18 cellular contexts compared by ENCODE assay signal in genomic region chr20:33465536-33466302, GRCh38. TPM values are rescaled to one million over a fixed set of nuclear protein-coding genes. Genes with fewer than 3 reads are reported as not detected.
DNase-seq lines count a peak whose midpoint lies in the region; ATAC-seq and TF ChIP-seq lines count a peak whose summit lies in the region.
"Had no signal": no experiment of that assay in that cellular context is flagged by ENCODE, and none has a peak within 500 bp of the region (broad histone marks: within the 10 kb centered on the region; RNA-seq: fewer than 3 reads in every experiment).

No MANE protein-coding gene starts in this region.

- POLR2A ChIA-PET in activated B cell treated with CpG ODN at 0.5 μM for 24 hours (lab: Charles Lee) = interaction anchor here (0.6 to 1.1 kb wide), 3 partner anchors 16 to 254 kb away, joined by 4 to 8 read pairs (median 8); partner anchors contain the start of genes CBFA2T2 and PXMP4

- H3K27ac Mint-ChIP-seq in activated B cell treated with CpG ODN at 0.5 μM for 24 hours (peak overlapping the region; percentile 73), type B pancreatic cell (peak overlapping the region; percentile 39)
- H3K27ac Mint-ChIP-seq: activated CD4-positive, alpha-beta T cell treated with anti-CD3 and anti-CD28 coated beads for 36 hours had no signal

- H3K27me3 Mint-ChIP-seq in activated B cell treated with CpG ODN at 0.5 μM for 24 hours = no peaks in the 10 kb centered on the region
- no peaks in the 10 kb centered on the region for H3K27me3 Mint-ChIP-seq in type B pancreatic cell
- H3K27me3 Mint-ChIP-seq: activated CD4-positive, alpha-beta T cell treated with anti-CD3 and anti-CD28 coated beads for 36 hours had no signal

- H3K27ac ChIP-seq in right atrium auricular region = no peak overlapping the region
- no peak overlapping the region for H3K27ac ChIP-seq in effector memory CD4-positive, alpha-beta T cell (ENCODE audit: insufficient read depth, low read length, poor library complexity, severe bottlenecking)
- H3K27ac ChIP-seq: A549, transverse colon had no signal

- DNase-seq in left cardiac atrium (no peak), right atrium auricular region (ENCODE audit: low spot score) (no peak), activated B cell treated with CpG ODN at 0.5 μM for 24 hours (no peak), midbrain (lab: John Stamatoyannopoulos, UW) (peak; percentile 81), type B pancreatic cell (ENCODE audit: extremely low spot score, unreplicated experiment) (no peak), NOMO-1 (lab: John Stamatoyannopoulos, UW; ENCODE audit: unreplicated experiment in 2 of 2) (no peak)
- DNase-seq in effector CD4-positive, alpha-beta T cell = no peak
- DNase-seq in effector memory CD4-positive, alpha-beta T cell = no peak
- DNase-seq: activated CD4-positive, alpha-beta T cell treated with anti-CD3 and anti-CD28 coated beads for 36 hours; activated effector memory CD4-positive, alpha-beta T cell treated with anti-CD3 and anti-CD28 coated beads, Interleukin-2, amount 50 U/mL, for 16 hours; DMS53; HCEC 1CT; KG1; SIG-M5; transverse colon had no signal

- no peak overlapping the region for H3K4me3 ChIP-seq in right atrium auricular region
- no peak overlapping the region for H3K4me3 ChIP-seq in effector memory CD4-positive, alpha-beta T cell (ENCODE audit: insufficient read depth, low read depth, low read length, poor library complexity, severe bottlenecking)
- H3K4me3 ChIP-seq: A549, esophagus muscularis mucosa, GM12878, transverse colon had no signal

- H3K27me3 ChIP-seq in right atrium auricular region = no peaks in the 10 kb centered on the region
- no peaks in the 10 kb centered on the region for H3K27me3 ChIP-seq in effector memory CD4-positive, alpha-beta T cell (replicated peaks; ENCODE audit: control insufficient read depth, insufficient read depth, low read length, poor library complexity, severe bottlenecking)
- H3K27me3 ChIP-seq: esophagus muscularis mucosa, transverse colon had no signal

- H3K9me3 ChIP-seq in right atrium auricular region = no peaks in the 10 kb centered on the region
- H3K9me3 ChIP-seq in effector memory CD4-positive, alpha-beta T cell (ENCODE audit: control insufficient read depth, low read length) = no peaks in the 10 kb centered on the region
- H3K9me3 ChIP-seq: A549, esophagus muscularis mucosa, transverse colon had no signal

- CTCF ChIA-PET in activated B cell treated with CpG ODN at 0.5 μM for 24 hours (lab: Charles Lee) = interaction anchor here (0.7 kb wide), 2 partner anchors 188 to 608 kb away, joined by 3 read pairs; no protein-coding TSS in a partner anchor

- no peaks in the 10 kb centered on the region for H3K36me3 ChIP-seq in right atrium auricular region
- H3K36me3 ChIP-seq in effector memory CD4-positive, alpha-beta T cell (ENCODE audit: control insufficient read depth, insufficient read depth, low read length) = no peaks in the 10 kb centered on the region
- H3K36me3 ChIP-seq: esophagus muscularis mucosa, transverse colon had no signal

- ATAC-seq in left cardiac atrium = peak; percentile 46 to 47
- ATAC-seq in activated B cell treated with CpG ODN at 0.5 μM for 24 hours (ENCODE audit: low read depth) = peak; percentile 37
- ATAC-seq: A549; activated CD4-positive, alpha-beta T cell treated with anti-CD3 and anti-CD28 coated beads for 36 hours; GM12878 had no signal

- TF ChIP-seq CTCF in right atrium auricular region (IDR thresholded peaks at IDR 0.05) = no peak
- TF ChIP-seq CTCF in activated B cell treated with CpG ODN at 0.5 μM for 24 hours (IDR thresholded peaks at IDR 0.05) = no peak
- no peak for TF ChIP-seq CTCF in type B pancreatic cell (conservative IDR thresholded peaks at IDR 0.05)

- no peaks in the 10 kb centered on the region for H3K9me3 Mint-ChIP-seq in activated B cell treated with CpG ODN at 0.5 μM for 24 hours
- H3K9me3 Mint-ChIP-seq in type B pancreatic cell = no peaks in the 10 kb centered on the region

- H3K4me1 Mint-ChIP-seq in activated B cell treated with CpG ODN at 0.5 μM for 24 hours (peaks cover 24% of the 10 kb centered on the region), type B pancreatic cell (ENCODE audit: unreplicated experiment) (peaks cover 21% of the 10 kb centered on the region)
- H3K4me1 Mint-ChIP-seq: activated CD4-positive, alpha-beta T cell treated with anti-CD3 and anti-CD28 coated beads for 36 hours had no signal

- intact Hi-C loops in left cardiac atrium (cut with DNase I) = no loop called here
- intact Hi-C loops in activated B cell treated with CpG ODN at 0.5 μM for 24 hours (cut with micrococcal nuclease) = no loop called here

- peaks cover 0 to 13% of the 10 kb centered on the region in 2 donors for H3K4me1 ChIP-seq in right atrium auricular region
- H3K4me1 ChIP-seq in effector memory CD4-positive, alpha-beta T cell (ENCODE audit: control insufficient read depth, insufficient read depth, low read length, poor library complexity, severe bottlenecking) = no peaks in the 10 kb centered on the region
- H3K4me1 ChIP-seq: A549 had no signal

- H3K4me3 Mint-ChIP-seq in activated B cell treated with CpG ODN at 0.5 μM for 24 hours (peak overlapping the region; percentile 35), type B pancreatic cell (no peak overlapping the region)
- H3K4me3 Mint-ChIP-seq: activated CD4-positive, alpha-beta T cell treated with anti-CD3 and anti-CD28 coated beads for 36 hours had no signal

- H3K36me3 Mint-ChIP-seq in activated B cell treated with CpG ODN at 0.5 μM for 24 hours (ENCODE audit: low read depth) (no peaks in the 10 kb centered on the region), type B pancreatic cell (no peaks in the 10 kb centered on the region)

RNA-seq across cellular contexts. Expression of gene SNTA1, which starts 22.2 kb away (rescaled TPM):
- 100 to 1,000 TPM; 134 to 148 TPM for total RNA-seq in left cardiac atrium
- 100 to 1,000 TPM; 183 to 295 TPM for total RNA-seq in right atrium auricular region
- 1.7 and 2.0 TPM in 2 replicates for total RNA-seq in activated B cell treated with CpG ODN at 0.5 μM for 24 hours
- total RNA-seq in type B pancreatic cell (ENCODE audit: low replicate concordance) = 7.6 and 19.5 TPM in 2 replicates

RNA-seq across cellular contexts. Expression of gene CBFA2T2, which starts 24.2 kb away (rescaled TPM):
- total RNA-seq in left cardiac atrium (10 to 100 TPM in 1 of 2 donors, 1 to 10 TPM in 1; 8.3 to 10.7 TPM), right atrium auricular region (10 to 100 TPM in 1 of 2 donors, 1 to 10 TPM in 1; 9.8 to 10.4 TPM), activated B cell treated with CpG ODN at 0.5 μM for 24 hours (13.9 and 15.8 TPM in 2 replicates), type B pancreatic cell (ENCODE audit: low replicate concordance) (39.8 and 52.3 TPM in 2 replicates)
